1 cellular context compared by ENCODE assay signal in the genomic region with DNA sequence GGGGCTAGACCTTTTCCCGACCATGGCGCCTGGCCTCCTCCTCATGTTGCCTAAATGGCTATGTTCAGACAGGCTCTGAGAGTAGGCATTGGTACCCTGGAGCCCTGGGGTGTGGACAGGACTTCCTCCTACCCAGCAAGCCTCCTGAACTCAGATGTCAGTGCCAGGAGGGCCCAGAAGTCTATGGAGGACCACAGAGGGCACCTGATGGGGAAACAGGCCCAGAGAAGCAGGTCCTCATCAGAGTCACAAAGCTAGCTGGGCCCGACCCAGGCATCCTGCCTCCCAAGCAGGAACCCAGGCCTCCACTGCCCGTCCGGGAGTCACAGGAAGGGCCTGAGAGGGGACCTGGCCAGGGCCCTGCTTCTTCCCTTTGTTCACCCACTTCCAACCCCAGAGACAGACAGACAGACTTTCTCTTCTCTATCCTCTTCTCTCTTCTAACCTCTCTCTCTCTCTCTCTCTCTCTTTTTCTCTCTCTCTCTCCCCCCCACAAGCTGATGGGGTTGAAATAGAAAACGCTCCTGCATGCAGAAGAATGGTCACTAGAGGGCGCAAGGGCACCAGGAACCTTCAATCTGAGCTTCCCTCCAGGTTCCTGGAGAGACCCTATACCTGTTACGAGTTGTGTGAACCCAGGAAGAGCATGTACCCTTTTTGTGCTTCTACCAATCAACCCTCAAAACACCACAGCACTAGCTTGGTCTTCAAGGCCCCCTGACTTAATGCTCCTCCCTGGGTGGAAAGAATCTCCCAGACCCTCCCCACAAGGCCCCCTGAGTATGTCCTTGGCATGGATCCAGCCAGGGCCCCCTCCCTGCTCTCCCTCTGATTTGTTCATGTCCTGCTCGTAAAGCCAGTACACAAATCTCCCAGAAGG.
A peak's percentile ranks its signal among the peaks of the same experiment; 100 is the strongest.
TF ChIP-seq lines count a peak whose summit lies in the region.

No MANE protein-coding gene starts in this region.

TF ChIP-seq in A549, 52 proteins besides CTCF, POLR2A, EP300 and RAD21:
- TF ChIP-seq BHLHE40 (IDR thresholded peaks at IDR 0.05; ENCODE audit: low read depth, low read length) (no peak), NFE2L2 (conservative IDR thresholded peaks at IDR 0.05; ENCODE audit: low read length) (no peak), CBX2 (IDR thresholded peaks at IDR 0.05; ENCODE audit: borderline replicate concordance, low read depth) (no peak), ESRRA (IDR thresholded peaks at IDR 0.05; ENCODE audit: borderline replicate concordance, low read length) (no peak), RFX5 (IDR thresholded peaks at IDR 0.05) (peak; percentile 77; the same call in 1 of the 2 replicates), KDM1A (IDR thresholded peaks at IDR 0.05; ENCODE audit: low read depth) (no peak), SMC3 (IDR thresholded peaks at IDR 0.05) (peak; percentile 84), MAFK (IDR thresholded peaks at IDR 0.05; ENCODE audit: partially characterized antibody) (no peak), HDAC2 (IDR thresholded peaks at IDR 0.05) (no peak), FOXS1 (CRISPR knock-in tag; IDR thresholded peaks at IDR 0.05) (no peak), EHF (CRISPR knock-in tag; IDR thresholded peaks at IDR 0.05) (no peak), POLR2AphosphoS2 (conservative IDR thresholded peaks at IDR 0.05; ENCODE audit: low read length) (no peak)
- TF ChIP-seq, protein P1, sequence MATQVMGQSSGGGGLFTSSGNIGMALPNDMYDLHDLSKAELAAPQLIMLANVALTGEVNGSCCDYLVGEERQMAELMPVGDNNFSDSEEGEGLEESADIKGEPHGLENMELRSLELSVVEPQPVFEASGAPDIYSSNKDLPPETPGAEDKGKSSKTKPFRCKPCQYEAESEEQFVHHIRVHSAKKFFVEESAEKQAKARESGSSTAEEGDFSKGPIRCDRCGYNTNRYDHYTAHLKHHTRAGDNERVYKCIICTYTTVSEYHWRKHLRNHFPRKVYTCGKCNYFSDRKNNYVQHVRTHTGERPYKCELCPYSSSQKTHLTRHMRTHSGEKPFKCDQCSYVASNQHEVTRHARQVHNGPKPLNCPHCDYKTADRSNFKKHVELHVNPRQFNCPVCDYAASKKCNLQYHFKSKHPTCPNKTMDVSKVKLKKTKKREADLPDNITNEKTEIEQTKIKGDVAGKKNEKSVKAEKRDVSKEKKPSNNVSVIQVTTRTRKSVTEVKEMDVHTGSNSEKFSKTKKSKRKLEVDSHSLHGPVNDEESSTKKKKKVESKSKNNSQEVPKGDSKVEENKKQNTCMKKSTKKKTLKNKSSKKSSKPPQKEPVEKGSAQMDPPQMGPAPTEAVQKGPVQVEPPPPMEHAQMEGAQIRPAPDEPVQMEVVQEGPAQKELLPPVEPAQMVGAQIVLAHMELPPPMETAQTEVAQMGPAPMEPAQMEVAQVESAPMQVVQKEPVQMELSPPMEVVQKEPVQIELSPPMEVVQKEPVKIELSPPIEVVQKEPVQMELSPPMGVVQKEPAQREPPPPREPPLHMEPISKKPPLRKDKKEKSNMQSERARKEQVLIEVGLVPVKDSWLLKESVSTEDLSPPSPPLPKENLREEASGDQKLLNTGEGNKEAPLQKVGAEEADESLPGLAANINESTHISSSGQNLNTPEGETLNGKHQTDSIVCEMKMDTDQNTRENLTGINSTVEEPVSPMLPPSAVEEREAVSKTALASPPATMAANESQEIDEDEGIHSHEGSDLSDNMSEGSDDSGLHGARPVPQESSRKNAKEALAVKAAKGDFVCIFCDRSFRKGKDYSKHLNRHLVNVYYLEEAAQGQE (IDR thresholded peaks at IDR 0.05), result no peak
- TF ChIP-seq, protein P2, sequence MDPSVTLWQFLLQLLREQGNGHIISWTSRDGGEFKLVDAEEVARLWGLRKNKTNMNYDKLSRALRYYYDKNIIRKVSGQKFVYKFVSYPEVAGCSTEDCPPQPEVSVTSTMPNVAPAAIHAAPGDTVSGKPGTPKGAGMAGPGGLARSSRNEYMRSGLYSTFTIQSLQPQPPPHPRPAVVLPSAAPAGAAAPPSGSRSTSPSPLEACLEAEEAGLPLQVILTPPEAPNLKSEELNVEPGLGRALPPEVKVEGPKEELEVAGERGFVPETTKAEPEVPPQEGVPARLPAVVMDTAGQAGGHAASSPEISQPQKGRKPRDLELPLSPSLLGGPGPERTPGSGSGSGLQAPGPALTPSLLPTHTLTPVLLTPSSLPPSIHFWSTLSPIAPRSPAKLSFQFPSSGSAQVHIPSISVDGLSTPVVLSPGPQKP (IDR thresholded peaks at IDR 0.05; ENCODE audit: low read depth, low read length), result no peak
